ENCODE assay signal across 8 cellular contexts in the genomic region with DNA sequence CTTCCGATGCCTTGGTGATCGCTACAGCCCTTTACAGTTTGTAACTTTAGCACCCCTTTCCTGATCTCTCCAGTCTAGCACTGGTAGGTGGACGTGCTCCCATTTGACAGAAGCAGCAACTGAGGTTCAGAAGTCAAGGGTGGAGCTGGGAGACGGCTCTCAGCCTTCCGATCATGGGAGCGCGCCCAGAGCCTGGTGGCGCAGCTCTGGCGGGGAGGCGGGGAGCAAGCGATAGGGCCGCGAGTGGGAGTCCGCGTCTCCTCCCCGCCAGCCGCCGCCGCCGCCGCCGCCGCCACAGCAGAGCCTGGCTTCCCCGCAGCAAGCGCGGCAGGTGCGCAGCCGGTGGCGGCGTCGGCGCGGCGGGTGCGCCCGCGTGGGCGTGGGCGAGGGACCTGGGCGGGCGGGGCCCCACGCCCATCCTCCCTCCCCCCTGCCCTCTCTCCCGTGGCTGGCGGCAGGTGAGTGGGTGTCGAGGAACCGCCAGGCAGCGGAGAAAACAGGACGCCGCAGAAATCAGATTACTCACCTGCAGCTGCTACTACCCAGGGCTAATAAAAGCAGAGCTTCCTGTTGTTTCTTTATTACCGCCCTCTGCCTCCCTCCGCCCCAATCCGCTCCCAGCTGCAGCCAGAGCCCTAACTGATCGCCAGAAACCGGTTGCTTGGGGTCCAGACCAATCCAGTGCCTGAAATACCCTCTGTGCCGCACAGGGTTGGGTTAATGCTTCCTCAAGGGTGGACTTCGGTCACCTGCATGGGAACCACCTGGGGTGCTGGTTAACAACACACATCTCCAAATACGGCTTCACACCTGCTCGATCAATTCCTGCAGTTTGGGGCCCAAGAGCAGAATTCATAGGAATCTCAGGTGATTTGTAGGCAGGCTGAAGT.
DNase-seq lines count a peak whose midpoint lies in the region; ATAC-seq and TF ChIP-seq lines count a peak whose summit lies in the region.

No MANE protein-coding gene starts in this region.

- peak overlapping the region; percentile 94 for H3K27ac Mint-ChIP-seq in activated CD4-positive, alpha-beta T cell treated with anti-CD3 and anti-CD28 coated beads, Interleukin-2, amount 10 ng/mL, durations not matched to agents 7 days and 5 days
- no peak overlapping the region for H3K27ac Mint-ChIP-seq in neural crest cell (ENCODE audit: unreplicated experiment)

- H3K4me1 ChIP-seq in effector memory CD4-positive, alpha-beta T cell (ENCODE audit: control insufficient read depth, insufficient read depth, low read length, poor library complexity, severe bottlenecking) = peaks cover 61% of the 10 kb centered on the region
- H3K4me1 ChIP-seq in thoracic aorta (ENCODE audit: control insufficient read depth in 1 of 2, low read depth in 2 of 2) = peaks cover 0 to 5% of the 10 kb centered on the region in 2 donors

- POLR2A ChIA-PET in activated CD4-positive, alpha-beta T cell treated with anti-CD3 and anti-CD28 coated beads, Interleukin-2, amount 10 ng/mL, durations not matched to agents 7 days and 5 days (lab: Charles Lee) = interaction anchor here (0.5 to 1.4 kb wide), 3 partner anchors 65 to 123 kb away, joined by 3 to 8 read pairs (median 5); no protein-coding TSS in a partner anchor

- H3K4me3 Mint-ChIP-seq in activated CD4-positive, alpha-beta T cell treated with anti-CD3 and anti-CD28 coated beads, Interleukin-2, amount 10 ng/mL, durations not matched to agents 7 days and 5 days = peak overlapping the region; percentile 68
- H3K4me3 Mint-ChIP-seq in neural crest cell = peak overlapping the region; percentile 20

- H3K4me3 ChIP-seq in effector memory CD4-positive, alpha-beta T cell (ENCODE audit: insufficient read depth, low read depth, low read length, poor library complexity, severe bottlenecking) = peak overlapping the region; percentile 33
- H3K4me3 ChIP-seq in thoracic aorta = peak overlapping the region; percentile 48

- peaks cover 7% of the 10 kb centered on the region for H3K9me3 Mint-ChIP-seq in activated CD4-positive, alpha-beta T cell treated with anti-CD3 and anti-CD28 coated beads, Interleukin-2, amount 10 ng/mL, durations not matched to agents 7 days and 5 days
- H3K9me3 Mint-ChIP-seq in neural crest cell = peaks cover 4% of the 10 kb centered on the region

- no peaks in the 10 kb centered on the region for H3K36me3 ChIP-seq in effector memory CD4-positive, alpha-beta T cell (ENCODE audit: control insufficient read depth, insufficient read depth, low read length)
- no peaks in the 10 kb centered on the region for H3K36me3 ChIP-seq in thoracic aorta

- H3K27me3 ChIP-seq in effector memory CD4-positive, alpha-beta T cell (replicated peaks; ENCODE audit: control insufficient read depth, insufficient read depth, low read length, poor library complexity, severe bottlenecking) = no peaks in the 10 kb centered on the region
- no peaks in the 10 kb centered on the region for H3K27me3 ChIP-seq in thoracic aorta (replicated peaks; ENCODE audit: insufficient read depth)

- peak; percentile 45 for ATAC-seq in GM21825 (IDR thresholded peaks at IDR 0.05; ENCODE audit: unreplicated experiment)
- no peak for ATAC-seq in thoracic aorta (ENCODE audit: insufficient number of reproducible peaks, low FRiP score, low read depth)

- H3K4me1 Mint-ChIP-seq in activated CD4-positive, alpha-beta T cell treated with anti-CD3 and anti-CD28 coated beads, Interleukin-2, amount 10 ng/mL, durations not matched to agents 7 days and 5 days = peaks cover 88% of the 10 kb centered on the region
- peaks cover 6% of the 10 kb centered on the region for H3K4me1 Mint-ChIP-seq in neural crest cell

- DNase-seq in COR-L47 (lab: John Stamatoyannopoulos, UW) (peak; percentile 88), NCI-H187 treated with DMSO at 0.1 percent for 48 hours (lab: John Stamatoyannopoulos, UW) (peak; percentile 47), neural crest cell (ENCODE audit: low read depth, low spot score) (no peak), thoracic aorta (ENCODE audit: low spot score) (no peak), inferior parietal cortex (ENCODE audit: extremely low spot score) (no peak)
- peak; percentile 76 for DNase-seq in activated CD4-positive, alpha-beta T cell treated with anti-CD3 and anti-CD28 coated beads, Interleukin-2, amount 10 ng/mL, durations not matched to agents 7 days and 5 days
- DNase-seq in effector memory CD4-positive, alpha-beta T cell = peak; percentile 79 to 86 (median 82)

- CTCF ChIA-PET in activated CD4-positive, alpha-beta T cell treated with anti-CD3 and anti-CD28 coated beads, Interleukin-2, amount 10 ng/mL, durations not matched to agents 7 days and 5 days (lab: Charles Lee) = interaction anchor here (0.7 to 5.4 kb wide), 5 partner anchors 8 to 28 kb away, joined by 3 to 50 read pairs (median 3); no protein-coding TSS in a partner anchor

- H3K27me3 Mint-ChIP-seq in activated CD4-positive, alpha-beta T cell treated with anti-CD3 and anti-CD28 coated beads, Interleukin-2, amount 10 ng/mL, durations not matched to agents 7 days and 5 days = no peaks in the 10 kb centered on the region
- H3K27me3 Mint-ChIP-seq in neural crest cell (ENCODE audit: low read depth) = peaks cover 70% of the 10 kb centered on the region

- H3K27ac ChIP-seq in effector memory CD4-positive, alpha-beta T cell (ENCODE audit: insufficient read depth, low read length, poor library complexity, severe bottlenecking) = peak overlapping the region; percentile 86
- no peak overlapping the region for H3K27ac ChIP-seq in thoracic aorta

- H3K9me3 ChIP-seq in effector memory CD4-positive, alpha-beta T cell (ENCODE audit: control insufficient read depth, low read length) = no peaks in the 10 kb centered on the region
- H3K9me3 ChIP-seq in thoracic aorta = no peaks in the 10 kb centered on the region

- TF ChIP-seq CTCF in neural crest cell (conservative IDR thresholded peaks at IDR 0.05) = no peak
- TF ChIP-seq CTCF in thoracic aorta (IDR thresholded peaks at IDR 0.05) = no peak

- H3K36me3 Mint-ChIP-seq in activated CD4-positive, alpha-beta T cell treated with anti-CD3 and anti-CD28 coated beads, Interleukin-2, amount 10 ng/mL, durations not matched to agents 7 days and 5 days (ENCODE audit: low read depth) = peaks cover 18% of the 10 kb centered on the region
- no peaks in the 10 kb centered on the region for H3K36me3 Mint-ChIP-seq in neural crest cell (ENCODE audit: low read depth)

Comparison
In these comparisons a context has a peak if more than half of its experiments do, and no peak if none do; other contexts are left out.
1. DNase-seq: peak in COR-L47 (single experiment), NCI-H187 treated with DMSO at 0.1 percent for 48 hours (single experiment), activated CD4-positive, alpha-beta T cell treated with anti-CD3 and anti-CD28 coated beads, Interleukin-2, amount 10 ng/mL, durations not matched to agents 7 days and 5 days (single experiment) and effector memory CD4-positive, alpha-beta T cell (3 of 3); none in neural crest cell (single experiment), thoracic aorta (single experiment) and inferior parietal cortex (single experiment).